12 cellular contexts compared by ENCODE assay signal in the genomic region with DNA sequence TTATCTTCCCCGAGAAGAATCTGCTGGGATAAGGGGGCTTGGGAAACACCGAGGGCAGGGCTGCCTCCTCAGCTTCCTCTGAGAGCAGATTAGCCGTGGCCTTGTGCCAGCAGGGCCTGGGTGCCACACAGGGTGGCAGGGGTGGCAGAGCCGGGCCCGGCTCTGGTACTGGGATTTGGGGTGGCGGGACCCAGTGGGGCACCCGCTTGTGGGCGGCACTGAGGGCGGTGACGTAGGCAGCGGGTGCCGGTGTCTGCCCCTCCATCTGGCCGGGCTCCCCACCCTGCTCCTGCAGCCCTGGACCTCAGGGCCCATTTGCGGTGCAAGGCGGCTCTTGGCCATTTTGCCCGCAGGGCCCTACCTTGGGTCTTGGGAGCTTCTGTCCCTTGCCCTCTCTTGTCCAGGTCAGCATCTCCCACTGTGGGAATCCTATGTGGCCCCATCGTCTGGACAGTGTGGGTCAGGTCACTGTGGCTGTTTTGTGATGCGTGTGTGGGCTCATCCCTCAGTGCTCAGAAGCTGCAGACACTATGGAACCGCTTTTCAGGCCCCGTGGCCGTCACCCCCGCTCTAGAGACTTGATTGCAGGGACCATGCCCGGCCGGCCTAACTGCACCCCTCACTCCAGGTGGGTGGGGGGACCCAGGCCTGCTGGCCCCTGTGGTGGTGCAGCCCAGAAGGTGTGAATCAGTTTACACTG. TPM values are rescaled to one million over a fixed set of nuclear protein-coding genes. Genes with fewer than 3 reads are reported as not detected.
A peak's percentile ranks its signal among the peaks of the same experiment; 100 is the strongest.
DNase-seq lines count a peak whose midpoint lies in the region; ATAC-seq and TF ChIP-seq lines count a peak whose summit lies in the region.
"Not testable (repeated sequence)": the region's sequence is repeated elsewhere in the genome, so short reads cannot be mapped to it uniquely, and the experiment has no call there.
"Had no signal": no experiment of that assay in that cellular context is flagged by ENCODE, and none has a peak within 500 bp of the region (broad histone marks: within the 10 kb centered on the region; RNA-seq: fewer than 3 reads in every experiment).

No MANE protein-coding gene starts in this region.

- not testable (repeated sequence) for H4K20me1 ChIP-seq in SK-N-SH (ENCODE audit: insufficient read depth); hepatocyte (ENCODE audit: insufficient read depth, poor library complexity, severe bottlenecking); osteoblast (ENCODE audit: insufficient read depth, low read length)

- H3K27me3 Mint-ChIP-seq in CD14-positive monocyte (ENCODE audit: low read depth in 3 of 3) = peaks cover 28 to 48% (median 28%) of the 10 kb centered on the region in 3 donors
- peaks cover 45% of the 10 kb centered on the region for H3K27me3 Mint-ChIP-seq in stimulated activated memory B cell treated with anti-CD40 and anti-IgM and Interleukin-4, amounts not matched to agents 10 μg/mL and 1 μg/mL and 100 μg/mL, for 72 hours

- H3K27ac Mint-ChIP-seq in CD14-positive monocyte; stimulated activated memory B cell treated with anti-CD40 and anti-IgM and Interleukin-4, amounts not matched to agents 10 μg/mL and 1 μg/mL and 100 μg/mL, for 72 hours: not testable (repeated sequence)

- not testable (repeated sequence) for H3K4me3 Mint-ChIP-seq in CD14-positive monocyte; stimulated activated memory B cell treated with anti-CD40 and anti-IgM and Interleukin-4, amounts not matched to agents 10 μg/mL and 1 μg/mL and 100 μg/mL, for 72 hours

- POLR2A ChIA-PET in SK-N-SH (lab: Yijun Ruan, JAX) = not testable (repeated sequence)

- H3K4me2 ChIP-seq in SK-N-SH; hepatocyte; osteoblast (ENCODE audit: insufficient read depth, low read length): not testable (repeated sequence)

- H3K9me3 ChIP-seq in SK-N-SH; hepatocyte (ENCODE audit: low read depth); liver (ENCODE audit: control insufficient read depth in 4 of 4, low read length in 3 of 4); mesodermal cell (ENCODE audit: control insufficient read depth, low read length); osteoblast (ENCODE audit: low read depth, low read length): not testable (repeated sequence)

- peak; percentile 22 for DNase-seq in CD14-positive monocyte (ENCODE audit: low spot score)
- peak; percentile 30 for DNase-seq in SK-N-SH
- DNase-seq in hepatocyte (ENCODE audit: low spot score) = not testable (repeated sequence)
- peak; percentile 71 for DNase-seq in osteoblast (ENCODE audit: insufficient read length, low spot score, missing footprints)

- H3K4me1 ChIP-seq in SK-N-SH (ENCODE audit: control insufficient read depth in 1 of 2, insufficient read depth in 2 of 2, low read depth in 1 of 2, low read length in 1 of 2); hepatocyte (ENCODE audit: insufficient read depth); osteoblast (ENCODE audit: insufficient read depth, low read length): not testable (repeated sequence)
- H3K4me1 ChIP-seq in liver (ENCODE audit: control insufficient read depth in 4 of 4, insufficient read depth in 4 of 4, low read length in 3 of 4) (peaks cover 6 to 31% (median 21%) of the 10 kb centered on the region in 4 donors), mesodermal cell (ENCODE audit: control insufficient read depth, insufficient read depth, low read length, poor library complexity, severe bottlenecking) (peaks cover 10% of the 10 kb centered on the region)

- H3K9me2 ChIP-seq in SK-N-SH; hepatocyte (replicated peaks; ENCODE audit: insufficient read depth): not testable (repeated sequence)

- H3K27ac ChIP-seq in SK-N-SH (ENCODE audit: low read depth in 2 of 2, low read length in 1 of 2); osteoblast (ENCODE audit: low read depth, low read length): not testable (repeated sequence)
- H3K27ac ChIP-seq in hepatocyte = peak overlapping the region; percentile 76
- peak overlapping the region; percentile 81 to 96 for H3K27ac ChIP-seq in liver (ENCODE audit: low read depth in 1 of 2, low read length in 2 of 2)
- H3K27ac ChIP-seq in mesodermal cell (ENCODE audit: low read depth, low read length, severe bottlenecking) = peak overlapping the region; percentile 41

- H3K4me1 Mint-ChIP-seq in CD14-positive monocyte; stimulated activated memory B cell treated with anti-CD40 and anti-IgM and Interleukin-4, amounts not matched to agents 10 μg/mL and 1 μg/mL and 100 μg/mL, for 72 hours: not testable (repeated sequence)

- H3K36me3 ChIP-seq in SK-N-SH (replicated peaks in 1 of 2; ENCODE audit: control insufficient read depth in 1 of 2, insufficient read depth in 2 of 2, low read length in 1 of 2); hepatocyte (replicated peaks; ENCODE audit: insufficient read depth, low read depth); liver (ENCODE audit: control insufficient read depth in 4 of 4, insufficient read depth in 3 of 4, low read depth in 1 of 4, low read length in 3 of 4); mesodermal cell (ENCODE audit: control insufficient read depth, insufficient read depth, low read length); osteoblast (ENCODE audit: insufficient read depth, low read length): not testable (repeated sequence)

- intact Hi-C loops in CD14-positive monocyte (cut with micrococcal nuclease) = not testable (repeated sequence)

- not testable (repeated sequence) for H2AFZ ChIP-seq in SK-N-SH (ENCODE audit: low read depth); hepatocyte; osteoblast (ENCODE audit: low read length)

- not testable (repeated sequence) for H3F3A ChIP-seq in SK-N-SH (replicated peaks; ENCODE audit: insufficient read depth)

- not testable (repeated sequence) for H3K79me2 ChIP-seq in SK-N-SH (ENCODE audit: insufficient read depth); hepatocyte; osteoblast (ENCODE audit: insufficient read depth, low read length)

- TF ChIP-seq RAD21 in SK-N-SH (IDR thresholded peaks at IDR 0.05; ENCODE audit: low read length); liver (IDR thresholded peaks at IDR 0.05): not testable (repeated sequence)

- CTCF ChIA-PET in SK-N-SH (lab: Yijun Ruan, JAX) = interaction anchor here (0.9 to 5.2 kb wide), 4 partner anchors 15 to 216 kb away, joined by 3 to 28 read pairs (median 8); no protein-coding TSS in a partner anchor

- peak; percentile 42 for ATAC-seq in stimulated activated memory B cell treated with anti-CD40 and anti-IgM and Interleukin-4, amounts not matched to agents 10 μg/mL and 1 μg/mL and 100 μg/mL, for 72 hours

- not testable (repeated sequence) for H3K9me3 Mint-ChIP-seq in CD14-positive monocyte; stimulated activated memory B cell treated with anti-CD40 and anti-IgM and Interleukin-4, amounts not matched to agents 10 μg/mL and 1 μg/mL and 100 μg/mL, for 72 hours

- H3K27me3 ChIP-seq in SK-N-SH (ENCODE audit: insufficient read depth); hepatocyte; liver (ENCODE audit: control insufficient read depth in 4 of 4, insufficient read depth in 4 of 4, low read length in 3 of 4): not testable (repeated sequence)
- H3K27me3 ChIP-seq in osteoblast (ENCODE audit: insufficient read depth, low read length) = peaks cover 26% of the 10 kb centered on the region

- not testable (repeated sequence) for TF ChIP-seq CTCF in CD14-positive monocyte (IDR thresholded peaks at IDR 0.05); SK-N-SH (IDR thresholded peaks at IDR 0.05); hepatocyte (IDR thresholded peaks at IDR 0.05; ENCODE audit: poor library complexity); liver (IDR thresholded peaks at IDR 0.05; ENCODE audit: low read depth, low read length, missing input control); osteoblast (IDR thresholded peaks at IDR 0.05; ENCODE audit: extremely low read depth, low read depth, low read length)

- not testable (repeated sequence) for TF ChIP-seq EP300 in SK-N-SH (IDR thresholded peaks at IDR 0.05; ENCODE audit: borderline replicate concordance in 1 of 2, low read depth in 1 of 2, low read length in 1 of 2)

- not testable (repeated sequence) for H3K9ac ChIP-seq in SK-N-SH
- H3K9ac ChIP-seq in liver (ENCODE audit: low read depth in 1 of 2, low read length in 2 of 2) = peak overlapping the region; percentile 58 to 85

- 74% methylated on average over 9 of the region's 24 CpGs for WGBS in SK-N-SH (ENCODE audit: low lambda C conversion rate)
- WGBS in hepatocyte (ENCODE audit: low lambda C conversion rate, missing lambda C conversion rate) = 85% methylated on average over 24 of the region's 24 CpGs
- 33% methylated on average over 24 of the region's 24 CpGs for WGBS in liver
- 89 to 92% methylated on average over 12 to 16 of the region's 24 CpGs for WGBS in mesodermal cell (ENCODE audit: insufficient coverage in 2 of 2), 2 experiments

- not testable (repeated sequence) for H3K36me3 Mint-ChIP-seq in CD14-positive monocyte; stimulated activated memory B cell treated with anti-CD40 and anti-IgM and Interleukin-4, amounts not matched to agents 10 μg/mL and 1 μg/mL and 100 μg/mL, for 72 hours

- H3K4me3 ChIP-seq in SK-N-SH (ENCODE audit: low read depth in 2 of 2, low read length in 1 of 2); hepatocyte; mesodermal cell (ENCODE audit: extremely low read depth, insufficient read depth, low read length, poor library complexity, severe bottlenecking); osteoblast (ENCODE audit: insufficient read depth, low read length): not testable (repeated sequence)
- peak overlapping the region; percentile 17 to 57 (median 22) for H3K4me3 ChIP-seq in liver (ENCODE audit: low read depth in 1 of 3, low read length in 3 of 3)

RNA-seq across cellular contexts. Expression of gene KRTAP5-6, which starts 29.7 kb away (rescaled TPM):
- not detected for polyA plus RNA-seq in CD14-positive monocyte
- not detected in 2 replicates for polyA plus RNA-seq in SK-N-SH (2012; rRNA removed)
- not detected in 2 replicates for polyA plus RNA-seq in SK-N-SH (2012; cell fraction: cytosol; rRNA removed)
- polyA plus RNA-seq in SK-N-SH (2012; cell fraction: nucleus; rRNA removed) = not detected in 2 replicates
- total RNA-seq in hepatocyte = not detected in 2 replicates
- not detected in 2 replicates for polyA plus RNA-seq in hepatocyte
- total RNA-seq in liver = under 1 TPM in 1 of 2 donors, not detected in 1; 0.84 TPM
- 1 to 10 TPM in 1 of 2 donors, not detected in 1; 1.2 TPM for polyA plus RNA-seq in liver
- polyA plus RNA-seq in mesodermal cell (2013, experiment 1 of 2) = not detected
- not detected for polyA plus RNA-seq in mesodermal cell (2013, experiment 2 of 2)
- not detected in 2 replicates for total RNA-seq in osteoblast
- total RNA-seq: A673; Caco-2; CD8-positive, alpha-beta memory T cell; H9 had no signal
- polyA plus RNA-seq: BJ; CD8-positive, alpha-beta memory T cell had no signal

RNA-seq across cellular contexts. Expression of gene KRTAP5-5, which starts 37.7 kb away (rescaled TPM):
- polyA plus RNA-seq in CD14-positive monocyte = not detected
- polyA plus RNA-seq in SK-N-SH (2012; rRNA removed) = not detected in 2 replicates
- polyA plus RNA-seq in SK-N-SH (2012; cell fraction: cytosol; rRNA removed) = not detected in 2 replicates
- polyA plus RNA-seq in SK-N-SH (2012; cell fraction: nucleus; rRNA removed) = not detected in 2 replicates
- not detected in 2 replicates for total RNA-seq in hepatocyte
- polyA plus RNA-seq in hepatocyte = 0.39 and 0.54 TPM in 2 replicates
- total RNA-seq in liver = not detected
- polyA plus RNA-seq in liver = not detected
- not detected for polyA plus RNA-seq in mesodermal cell (2013, experiment 1 of 2)
- not detected for polyA plus RNA-seq in mesodermal cell (2013, experiment 2 of 2)
- total RNA-seq in osteoblast = not detected in 2 replicates
- total RNA-seq: A673; Caco-2; CD8-positive, alpha-beta memory T cell; H9 had no signal
- polyA plus RNA-seq: BJ; CD8-positive, alpha-beta memory T cell had no signal

RNA-seq across cellular contexts. Expression of gene KRTAP5-4, which starts 45.3 kb away (rescaled TPM):
- not detected for polyA plus RNA-seq in CD14-positive monocyte
- not detected in 2 replicates for polyA plus RNA-seq in SK-N-SH (2012; rRNA removed)
- polyA plus RNA-seq in SK-N-SH (2012; cell fraction: cytosol; rRNA removed) = not detected in 2 replicates
- polyA plus RNA-seq in SK-N-SH (2012; cell fraction: nucleus; rRNA removed) = not detected in 2 replicates
- total RNA-seq in hepatocyte = not detected in 2 replicates
- polyA plus RNA-seq in hepatocyte = not detected in 2 replicates
- not detected for total RNA-seq in liver
- polyA plus RNA-seq in liver = not detected
- polyA plus RNA-seq in mesodermal cell (2013, experiment 1 of 2) = not detected
- not detected for polyA plus RNA-seq in mesodermal cell (2013, experiment 2 of 2)
- total RNA-seq in osteoblast = not detected in 2 replicates
- total RNA-seq: A673; Caco-2; CD8-positive, alpha-beta memory T cell; H9 had no signal
- polyA plus RNA-seq: BJ; CD8-positive, alpha-beta memory T cell had no signal

RNA-seq across cellular contexts. Expression of gene KRTAP5-3, which starts 59.0 kb away (rescaled TPM):
- polyA plus RNA-seq in CD14-positive monocyte (not detected), SK-N-SH (2012; rRNA removed) (not detected in 2 replicates), hepatocyte (not detected in 2 replicates), liver (not detected)
- not detected in 2 replicates for polyA plus RNA-seq in SK-N-SH (2012; cell fraction: cytosol; rRNA removed)
- not detected in 2 replicates for polyA plus RNA-seq in SK-N-SH (2012; cell fraction: nucleus; rRNA removed)
- total RNA-seq in hepatocyte (not detected in 2 replicates), liver (not detected), osteoblast (not detected in 2 replicates)
- polyA plus RNA-seq in mesodermal cell (2013, experiment 1 of 2) = not detected
- not detected for polyA plus RNA-seq in mesodermal cell (2013, experiment 2 of 2)
- total RNA-seq: A673; Caco-2; CD8-positive, alpha-beta memory T cell; H9 had no signal
- polyA plus RNA-seq: BJ; CD8-positive, alpha-beta memory T cell had no signal
